16 cellular contexts compared by ENCODE assay signal in the genomic region with DNA sequence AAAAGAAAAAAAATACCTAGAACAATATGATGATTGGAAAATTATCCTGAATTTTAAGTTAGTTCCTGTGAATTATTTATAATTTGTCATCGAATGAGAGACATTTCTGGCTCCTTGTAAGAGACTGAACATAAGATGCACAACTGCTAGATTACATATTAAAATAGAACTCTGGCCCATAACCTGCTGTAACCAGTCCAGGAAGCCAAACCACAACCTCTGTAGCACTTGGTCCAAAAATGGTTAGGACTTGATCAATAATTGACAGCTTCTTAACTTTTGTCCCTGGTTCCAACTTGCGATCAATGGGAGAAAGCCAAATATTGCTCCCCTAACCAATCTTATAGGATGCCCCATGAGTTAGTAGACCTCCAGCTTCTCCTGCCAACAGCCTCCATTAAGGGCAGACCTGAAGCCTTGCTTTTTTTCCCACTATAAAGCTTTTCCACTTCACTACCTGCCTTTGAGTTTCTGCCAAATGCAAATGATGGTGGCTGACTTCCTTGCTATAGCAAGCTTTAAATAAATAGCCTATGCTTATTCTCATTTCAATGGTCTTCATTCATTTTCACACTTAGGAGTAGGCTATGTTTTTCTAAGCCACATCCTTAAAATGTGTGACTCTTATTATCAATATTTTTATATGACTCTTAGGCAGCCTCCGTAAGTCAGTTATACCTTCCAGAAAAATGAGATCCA.
DNase-seq lines count a peak whose midpoint lies in the region; ATAC-seq lines count a peak whose summit lies in the region.
"Had no signal": no experiment of that assay in that cellular context is flagged by ENCODE, and none has a peak within 500 bp of the region (broad histone marks: within the 10 kb centered on the region; RNA-seq: fewer than 3 reads in every experiment).

No MANE protein-coding gene starts in this region.

- H3K36me3 Mint-ChIP-seq in activated naive CD4-positive, alpha-beta T cell treated with anti-CD3 and anti-CD28 coated beads, Interleukin-2, amount 50 U/mL, for 72 hours: no peaks in the 10 kb centered on the region

- DNase-seq in stimulated activated CD8-positive, alpha-beta memory T cell treated with anti-CD3 and anti-CD28 coated beads, Interleukin-4, amount 100 ng/mL, for 48 hours: no peak
- DNase-seq in activated naive CD4-positive, alpha-beta T cell treated with anti-CD3 and anti-CD28 coated beads, Interleukin-2, amount 50 U/mL, for 72 hours (ENCODE audit: low spot score in 2 of 2): no peak
- DNase-seq in dermis blood vessel endothelial cell: no peak
- DNase-seq in LoVo (ENCODE audit: low spot score): no peak
- DNase-seq: activated T-cell treated with anti-CD3 and anti-CD28 coated beads, Interleukin-2, amount 50 U/mL, for 24 hours; anterior cingulate cortex; DMS53; effector CD4-positive, alpha-beta T cell; gastrocnemius medialis; nephron progenitor cell; SIG-M5; trophoblast cell had no signal

- peak; percentile 81 for ATAC-seq in GM18508 (IDR thresholded peaks at IDR 0.05; ENCODE audit: insufficient read depth, unreplicated experiment)
- peak; percentile 75 for ATAC-seq in GM19467 (IDR thresholded peaks at IDR 0.05; ENCODE audit: unreplicated experiment)
- peak; percentile 50 for ATAC-seq in HG02852 (IDR thresholded peaks at IDR 0.05; ENCODE audit: unreplicated experiment)
- ATAC-seq in HG03469 (IDR thresholded peaks at IDR 0.05; ENCODE audit: unreplicated experiment): peak; percentile 49
- no peak for ATAC-seq in activated naive CD4-positive, alpha-beta T cell treated with anti-CD3 and anti-CD28 coated beads, Interleukin-2, amount 50 U/mL, for 72 hours
- ATAC-seq: gastrocnemius medialis had no signal

- H3K9me3 Mint-ChIP-seq in activated naive CD4-positive, alpha-beta T cell treated with anti-CD3 and anti-CD28 coated beads, Interleukin-2, amount 50 U/mL, for 72 hours: no peaks in the 10 kb centered on the region
- H3K9me3 Mint-ChIP-seq: activated T-cell treated with anti-CD3 and anti-CD28 coated beads, Interleukin-2, amount 50 U/mL, for 24 hours; nephron progenitor cell had no signal

- no peak overlapping the region for H3K27ac Mint-ChIP-seq in activated naive CD4-positive, alpha-beta T cell treated with anti-CD3 and anti-CD28 coated beads, Interleukin-2, amount 50 U/mL, for 72 hours
- H3K27ac Mint-ChIP-seq: activated T-cell treated with anti-CD3 and anti-CD28 coated beads, Interleukin-2, amount 50 U/mL, for 24 hours; nephron progenitor cell had no signal

Comparison
In these comparisons a context has a peak if more than half of its experiments do, and no peak if none do; other contexts are left out.
1. ATAC-seq: peak in GM18508 (single experiment), GM19467 (single experiment), HG02852 (single experiment) and HG03469 (single experiment); none in activated naive CD4-positive, alpha-beta T cell treated with anti-CD3 and anti-CD28 coated beads, Interleukin-2, amount 50 U/mL, for 72 hours (0 of 2).